8 cellular contexts compared by ENCODE assay signal in genomic region chr17:29143894-29144293, GRCh38. TPM values are rescaled to one million over a fixed set of nuclear protein-coding genes. Genes with fewer than 3 reads are reported as not detected.
A peak's percentile ranks its signal among the peaks of the same experiment; 100 is the strongest.
DNase-seq lines count a peak whose midpoint lies in the region; ATAC-seq and TF ChIP-seq lines count a peak whose summit lies in the region.

No MANE protein-coding gene starts in this region.

- 51 to 55% methylated on average over 2 of the region's 2 CpGs for WGBS in tibial nerve, 2 donors

- no peaks in the 10 kb centered on the region for H3K27me3 ChIP-seq in foreskin keratinocyte
- no peaks in the 10 kb centered on the region for H3K27me3 ChIP-seq in tibial nerve

- DNase-seq in COR-L47 (lab: John Stamatoyannopoulos, UW) (peak; percentile 15), HFF-Myc (ENCODE audit: extremely low read depth, low read depth) (no peak), SW480 (ENCODE audit: low spot score) (peak; percentile 26), foreskin keratinocyte (no peak), tibial nerve (ENCODE audit: low spot score in 2 of 2) (no peak), dedifferentiated amniotic fluid mesenchymal stem cell (ENCODE audit: extremely low spot score) (no peak), HPDE6-E6E7 (ENCODE audit: extremely low spot score) (no peak), DMS79 (lab: John Stamatoyannopoulos, UW) (no peak)

- TF ChIP-seq POLR2A in tibial nerve (IDR thresholded peaks at IDR 0.05) = no peak

- no peak overlapping the region for H3K4me3 ChIP-seq in HFF-Myc (replicated peaks; ENCODE audit: low read depth, low read length)
- H3K4me3 ChIP-seq in tibial nerve = no peak overlapping the region

- TF ChIP-seq EP300 in tibial nerve (IDR thresholded peaks at IDR 0.05) = no peak

- ATAC-seq in foreskin keratinocyte = no peak

- no peaks in the 10 kb centered on the region for H3K36me3 ChIP-seq in tibial nerve

- TF ChIP-seq CTCF in HFF-Myc (IDR thresholded peaks at IDR 0.05; ENCODE audit: low read depth, low read length, missing control alignments) = peak; percentile 47
- TF ChIP-seq CTCF in foreskin keratinocyte (conservative IDR thresholded peaks at IDR 0.05) = peak; percentile 44
- TF ChIP-seq CTCF in tibial nerve (IDR thresholded peaks at IDR 0.05) = peak in 4 of 5 experiments; percentile 26 to 35 (median 27)

- H3K4me1 ChIP-seq in foreskin keratinocyte (peaks cover 7% of the 10 kb centered on the region), tibial nerve (peaks cover 0 to 77% (median 31%) of the 10 kb centered on the region in 4 donors)

- H3K9me3 ChIP-seq in tibial nerve = no peaks in the 10 kb centered on the region

- H3K27ac ChIP-seq in foreskin keratinocyte = no peak overlapping the region
- H3K27ac ChIP-seq in tibial nerve = peak overlapping the region in 1 of 4 donors; percentile 39

RNA-seq across cellular contexts. Expression of gene MYO18A, which starts 36.3 kb away (rescaled TPM):
- total RNA-seq in foreskin keratinocyte (56.2 and 67.4 TPM in 2 replicates), tibial nerve (100 to 1,000 TPM in 3 of 4 donors, 10 to 100 TPM in 1; 71.6 to 125 (median 104) TPM)
- 43.6 and 47.5 TPM in 2 replicates for polyA plus RNA-seq in foreskin keratinocyte

Comparison
In these comparisons a context has a peak if more than half of its experiments do, and no peak if none do; other contexts are left out.
1. DNase-seq: peak in COR-L47 (single experiment) and SW480 (single experiment); none in HFF-Myc (single experiment), foreskin keratinocyte (0 of 2), tibial nerve (0 of 2), dedifferentiated amniotic fluid mesenchymal stem cell (single experiment), HPDE6-E6E7 (single experiment) and DMS79 (single experiment).
2. Peak in every context shown above with its lines, with median percentiles within 50 percentile points of each other: CTCF ChIP-seq.